1 cellular context compared by ENCODE assay signal in the genomic region with DNA sequence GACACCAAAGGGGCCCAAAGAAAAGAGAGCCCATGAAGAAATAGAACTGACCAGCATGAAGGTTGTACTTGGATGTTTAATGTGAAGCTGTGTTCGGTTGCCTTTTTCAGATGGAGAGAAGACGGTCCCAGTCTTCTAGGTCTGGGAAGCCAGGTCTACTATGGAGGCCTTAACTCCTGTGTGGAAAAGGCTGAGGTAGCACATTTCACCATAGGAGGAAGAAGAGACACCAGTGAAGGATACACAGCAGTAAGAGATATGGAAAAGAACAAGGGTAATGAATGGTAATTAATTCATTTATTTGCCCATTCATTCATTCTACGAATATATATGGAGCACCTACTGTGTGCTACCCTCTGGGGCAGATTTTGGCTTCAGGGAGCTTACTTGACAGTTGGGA.
TF ChIP-seq lines count a peak whose summit lies in the region.

No MANE protein-coding gene starts in this region.

TF ChIP-seq in GM12878, 131 proteins besides CTCF, POLR2A, EP300 and RAD21:
- TF ChIP-seq SPI1 (IDR thresholded peaks at IDR 0.05; ENCODE audit: borderline replicate concordance, insufficient read depth, low read depth, low read length) (no peak), ZNF24 (IDR thresholded peaks at IDR 0.05) (peak; percentile 58; the same call in 1 of the 2 replicates)
- TF ChIP-seq, protein P1, sequence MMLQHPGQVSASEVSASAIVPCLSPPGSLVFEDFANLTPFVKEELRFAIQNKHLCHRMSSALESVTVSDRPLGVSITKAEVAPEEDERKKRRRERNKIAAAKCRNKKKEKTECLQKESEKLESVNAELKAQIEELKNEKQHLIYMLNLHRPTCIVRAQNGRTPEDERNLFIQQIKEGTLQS (IDR thresholded peaks at IDR 0.05; ENCODE audit: borderline replicate concordance, extremely low read depth, low read depth, low read length), result no peak
